In genomic region chr12:112988224-112988623, GRCh38 we compare ENCODE assay signal across 18 cellular contexts. TPM values are rescaled to one million over a fixed set of nuclear protein-coding genes. Genes with fewer than 3 reads are reported as not detected.
DNase-seq lines count a peak whose midpoint lies in the region; ATAC-seq and TF ChIP-seq lines count a peak whose summit lies in the region.
"Had no signal": no experiment of that assay in that cellular context is flagged by ENCODE, and none has a peak within 500 bp of the region (broad histone marks: within the 10 kb centered on the region; RNA-seq: fewer than 3 reads in every experiment).

No MANE protein-coding gene starts in this region.

- peaks cover 23% of the 10 kb centered on the region for H3K9me3 Mint-ChIP-seq in activated CD4-positive, alpha-beta T cell treated with anti-CD3 and anti-CD28 coated beads, Interleukin-2, amount 10 ng/mL, durations not matched to agents 24 days and 14 days
- peaks cover 31% of the 10 kb centered on the region for H3K9me3 Mint-ChIP-seq in activated CD8-positive, alpha-beta T cell treated with anti-CD3 and anti-CD28 coated beads for 36 hours
- H3K9me3 Mint-ChIP-seq in naive B cell: peaks cover 2 to 14% (median 7%) of the 10 kb centered on the region in 7 donors

- H3K4me3 Mint-ChIP-seq in activated CD4-positive, alpha-beta T cell treated with anti-CD3 and anti-CD28 coated beads, Interleukin-2, amount 10 ng/mL, durations not matched to agents 24 days and 14 days: peak overlapping the region; percentile 40
- H3K4me3 Mint-ChIP-seq in activated CD8-positive, alpha-beta T cell treated with anti-CD3 and anti-CD28 coated beads for 36 hours: no peak overlapping the region
- H3K4me3 Mint-ChIP-seq in naive B cell: no peak overlapping the region

- H3K27ac Mint-ChIP-seq in activated CD4-positive, alpha-beta T cell treated with anti-CD3 and anti-CD28 coated beads, Interleukin-2, amount 10 ng/mL, durations not matched to agents 24 days and 14 days: peak overlapping the region; percentile 91
- peak overlapping the region; percentile 92 for H3K27ac Mint-ChIP-seq in activated CD8-positive, alpha-beta T cell treated with anti-CD3 and anti-CD28 coated beads for 36 hours
- peak overlapping the region; percentile 31 to 89 (median 84) for H3K27ac Mint-ChIP-seq in naive B cell

- no peaks in the 10 kb centered on the region for H3K27me3 Mint-ChIP-seq in activated CD4-positive, alpha-beta T cell treated with anti-CD3 and anti-CD28 coated beads, Interleukin-2, amount 10 ng/mL, durations not matched to agents 24 days and 14 days
- H3K27me3 Mint-ChIP-seq in activated CD8-positive, alpha-beta T cell treated with anti-CD3 and anti-CD28 coated beads for 36 hours: no peaks in the 10 kb centered on the region
- H3K27me3 Mint-ChIP-seq in naive B cell: no peaks in the 10 kb centered on the region

- CTCF ChIA-PET in activated CD8-positive, alpha-beta T cell treated with anti-CD3 and anti-CD28 coated beads for 36 hours (lab: Charles Lee): interaction anchor here (1.3 to 6.8 kb wide), 4 partner anchors 11 to 186 kb away, joined by 3 to 54 read pairs (median 6); partner anchors contain the start of gene OAS2

- POLR2A ChIA-PET in activated CD8-positive, alpha-beta T cell treated with anti-CD3 and anti-CD28 coated beads for 36 hours (lab: Charles Lee): interaction anchor here (0.8 to 6.9 kb wide), 5 partner anchors 10 to 101 kb away, joined by 3 to 74 read pairs (median 4); partner anchors contain the start of genes OAS1 and OAS2

- DNase-seq in activated CD4-positive, alpha-beta T cell treated with anti-CD3 and anti-CD28 coated beads, Interleukin-2, amount 10 ng/mL, durations not matched to agents 24 days and 14 days: peak; percentile 82
- no peak for DNase-seq in activated CD4-positive, alpha-beta T cell treated with anti-CD3 and anti-CD28 coated beads for 1 hour
- peak; percentile 60 for DNase-seq in activated CD8-positive, alpha-beta T cell treated with anti-CD3 and anti-CD28 coated beads for 36 hours
- DNase-seq in naive B cell (no peak), NCI-H2171 (lab: John Stamatoyannopoulos, UW) (no peak), HCEC 1CT (no peak), medulla oblongata (ENCODE audit: extremely low spot score) (no peak)
- DNase-seq: activated gamma-delta T cell; brain microvascular endothelial cell; IMR-90; kidney glomerular epithelial cell; NCI-H1092; NCI-H774; ovary; stimulated activated naive CD4-positive, alpha-beta T cell treated with Interleukin-2 at 50 U/mL for 16 hours had no signal

- intact Hi-C loops in activated CD4-positive, alpha-beta T cell treated with anti-CD3 and anti-CD28 coated beads, Interleukin-2, amount 10 ng/mL, durations not matched to agents 24 days and 14 days (cut with micrococcal nuclease): loop anchor here (1.0 kb wide), 1 partner anchor 10 kb away; the partner anchor contains the start of gene OAS2
- intact Hi-C loops in activated CD8-positive, alpha-beta T cell treated with anti-CD3 and anti-CD28 coated beads for 36 hours (cut with micrococcal nuclease): no loop called here

- TF ChIP-seq CTCF in activated CD8-positive, alpha-beta T cell treated with anti-CD3 and anti-CD28 coated beads for 36 hours (IDR thresholded peaks at IDR 0.05): no peak

- peak; percentile 19 for TF ChIP-seq POLR2A in GM19099 (IDR thresholded peaks at IDR 0.05; ENCODE audit: extremely low read depth, insufficient read length, low read depth)

- peaks cover 96% of the 10 kb centered on the region for H3K36me3 Mint-ChIP-seq in activated CD4-positive, alpha-beta T cell treated with anti-CD3 and anti-CD28 coated beads, Interleukin-2, amount 10 ng/mL, durations not matched to agents 24 days and 14 days (ENCODE audit: low read depth)
- H3K36me3 Mint-ChIP-seq in activated CD8-positive, alpha-beta T cell treated with anti-CD3 and anti-CD28 coated beads for 36 hours (ENCODE audit: low read depth): peaks cover 94% of the 10 kb centered on the region
- peaks cover 25 to 42% of the 10 kb centered on the region in 2 donors for H3K36me3 Mint-ChIP-seq in naive B cell

- ATAC-seq in activated CD8-positive, alpha-beta T cell treated with anti-CD3 and anti-CD28 coated beads for 36 hours: peak; percentile 69
- ATAC-seq in naive B cell (ENCODE audit: low read depth in 2 of 2): peak; percentile 65 to 71
- ATAC-seq: A549 had no signal

- peaks cover 59% of the 10 kb centered on the region for H3K4me1 Mint-ChIP-seq in activated CD4-positive, alpha-beta T cell treated with anti-CD3 and anti-CD28 coated beads, Interleukin-2, amount 10 ng/mL, durations not matched to agents 24 days and 14 days
- peaks cover 45% of the 10 kb centered on the region for H3K4me1 Mint-ChIP-seq in activated CD8-positive, alpha-beta T cell treated with anti-CD3 and anti-CD28 coated beads for 36 hours (ENCODE audit: low read depth)
- H3K4me1 Mint-ChIP-seq in naive B cell: peaks cover 26 to 65% (median 56%) of the 10 kb centered on the region in 3 donors

RNA-seq across cellular contexts. Expression of gene OAS2, which starts 9.9 kb away (rescaled TPM):
- 111 and 118 TPM in 2 replicates for total RNA-seq in activated CD4-positive, alpha-beta T cell treated with anti-CD3 and anti-CD28 coated beads, Interleukin-2, amount 10 ng/mL, durations not matched to agents 24 days and 14 days
- total RNA-seq in activated CD8-positive, alpha-beta T cell treated with anti-CD3 and anti-CD28 coated beads for 36 hours: 100 to 1,000 TPM in 1 of 2 experiments, 10 to 100 TPM in 1; 95.7 to 104 TPM
- 10 to 100 TPM; 15.4 to 56.4 (median 37.2) TPM for polyA plus RNA-seq in naive B cell (ENCODE audit: low read depth in 6 of 6)
- total RNA-seq: G401 had no signal
- polyA plus RNA-seq: IMR-90 had no signal

RNA-seq across cellular contexts. Expression of gene OAS3, which starts 50.0 kb away (rescaled TPM):
- 47.5 and 48.9 TPM in 2 replicates for total RNA-seq in activated CD4-positive, alpha-beta T cell treated with anti-CD3 and anti-CD28 coated beads, Interleukin-2, amount 10 ng/mL, durations not matched to agents 24 days and 14 days
- 10 to 100 TPM; 21.4 to 22.2 TPM for total RNA-seq in activated CD8-positive, alpha-beta T cell treated with anti-CD3 and anti-CD28 coated beads for 36 hours
- 1 to 10 TPM; 2.9 to 8.6 (median 6.9) TPM for polyA plus RNA-seq in naive B cell (ENCODE audit: low read depth in 6 of 6)

Comparison
In these comparisons a context has a peak if more than half of its experiments do, and no peak if none do; other contexts are left out.
1. DNase-seq: peak in activated CD4-positive, alpha-beta T cell treated with anti-CD3 and anti-CD28 coated beads, Interleukin-2, amount 10 ng/mL, durations not matched to agents 24 days and 14 days (single experiment) and activated CD8-positive, alpha-beta T cell treated with anti-CD3 and anti-CD28 coated beads for 36 hours (single experiment); none in activated CD4-positive, alpha-beta T cell treated with anti-CD3 and anti-CD28 coated beads for 1 hour (single experiment), naive B cell (single experiment), NCI-H2171 (single experiment), HCEC 1CT (single experiment) and medulla oblongata (single experiment).
2. Peak in every context shown above with its lines, with median percentiles within 50 percentile points of each other: H3K27ac Mint-ChIP-seq.